Comparison of ENCODE assay signal across 7 cellular contexts in genomic region chr12:6889775-6890573, GRCh38. TPM values are rescaled to one million over a fixed set of nuclear protein-coding genes. Genes with fewer than 3 reads are reported as not detected.
DNase-seq lines count a peak whose midpoint lies in the region; ATAC-seq and TF ChIP-seq lines count a peak whose summit lies in the region.
"Not testable (repeated sequence)": the region's sequence is repeated elsewhere in the genome, so short reads cannot be mapped to it uniquely, and the experiment has no call there.

No MANE protein-coding gene starts in this region.

- peaks cover 12 to 18% of the 10 kb centered on the region in 2 experiments for H3K4me1 ChIP-seq in HCT116 (ENCODE audit: control insufficient read depth in 1 of 2, insufficient read depth in 2 of 2, low read length in 2 of 2)
- H3K4me1 ChIP-seq in hepatocyte (ENCODE audit: insufficient read depth): peaks cover 15% of the 10 kb centered on the region

- H3K9ac ChIP-seq in HCT116 (ENCODE audit: low read length): peak overlapping the region; percentile 68

- WGBS in hepatocyte (ENCODE audit: low lambda C conversion rate, missing lambda C conversion rate): 97% methylated on average over 20 of the region's 21 CpGs

- CTCF ChIA-PET in HCT116 (lab: Charles Lee): not testable (repeated sequence)
- CTCF ChIA-PET in RWPE1 (lab: Yijun Ruan, JAX): interaction anchor here (0.6 kb wide), 1 partner anchor 13 kb away, joined by 3 read pairs; no protein-coding TSS in a partner anchor

- not testable (repeated sequence) for H3K79me2 ChIP-seq in HCT116 (ENCODE audit: insufficient read depth, low read length); hepatocyte

- H3K27ac ChIP-seq in HCT116 (ENCODE audit: low read depth, low read length) (peak overlapping the region; percentile 87), RWPE1 (peak overlapping the region; percentile 45; the same call in 1 of the 2 replicates), cingulate gyrus (ENCODE audit: low read depth, low read length) (peak overlapping the region; percentile 94), hepatocyte (peak overlapping the region; percentile 94), skin epidermis (peak overlapping the region in 18 of 21 experiments; percentile 69 to 99 (median 90))

- H3K27me3 ChIP-seq in HCT116 (ENCODE audit: insufficient read depth, low read length); hepatocyte: not testable (repeated sequence)

- H3K36me3 Mint-ChIP-seq in activated T-helper 1 cell treated with anti-CD3 and anti-CD28 coated beads, Interleukin-12 subunit alpha, Interleukin-12 subunit beta, Interleukin-2, Interleukin-4 antibody, amounts not matched to agents 30 ng/mL and 10 ng/mL and 1 ng/mL, durations not matched to agents 14 hours and 24 hours and 36 hours (ENCODE audit: low read depth); natural killer cell: not testable (repeated sequence)

- H3K4me2 ChIP-seq in HCT116 (ENCODE audit: low read length): peak overlapping the region; percentile 73
- H3K4me2 ChIP-seq in hepatocyte: peak overlapping the region; percentile 75

- not testable (repeated sequence) for DNase-seq in HCT116 (ENCODE audit: low read depth, low spot score); RWPE1 (ENCODE audit: low spot score); activated T-helper 1 cell treated with anti-CD3 and anti-CD28 coated beads, Interleukin-12 subunit alpha, Interleukin-12 subunit beta, Interleukin-2, Interleukin-4 antibody, amounts not matched to agents 30 ng/mL and 10 ng/mL and 1 ng/mL, durations not matched to agents 14 hours and 24 hours and 36 hours (ENCODE audit: low spot score); hepatocyte (ENCODE audit: low spot score); natural killer cell

- H2AFZ ChIP-seq in HCT116 (ENCODE audit: low read depth, low read length, poor library complexity, severe bottlenecking): not testable (repeated sequence)
- H2AFZ ChIP-seq in hepatocyte: peak overlapping the region; percentile 80

- ATAC-seq in HCT116, natural killer cell: not testable (repeated sequence)

- H3K9me3 Mint-ChIP-seq in activated T-helper 1 cell treated with anti-CD3 and anti-CD28 coated beads, Interleukin-12 subunit alpha, Interleukin-12 subunit beta, Interleukin-2, Interleukin-4 antibody, amounts not matched to agents 30 ng/mL and 10 ng/mL and 1 ng/mL, durations not matched to agents 14 hours and 24 hours and 36 hours; natural killer cell: not testable (repeated sequence)

- H3K36me3 ChIP-seq in HCT116 (ENCODE audit: control insufficient read depth in 1 of 2, insufficient read depth in 2 of 2, low read length in 2 of 2); hepatocyte (replicated peaks; ENCODE audit: insufficient read depth, low read depth): not testable (repeated sequence)

- BruUV-seq in HCT116 (replicated peaks; lab: Mats Ljungman, UMichigan): not testable (repeated sequence)

- H3K4me3 ChIP-seq in HCT116 (replicated peaks in 1 of 2; ENCODE audit: low read depth in 1 of 2, low read length in 2 of 2) (peak overlapping the region in 1 of 2 experiments; percentile 52; a peak in 2 of 4 replicates), skin epidermis (peak overlapping the region in 1 of 7 experiments; percentile 41)
- H3K4me3 ChIP-seq in hepatocyte: not testable (repeated sequence)

- H3K27ac Mint-ChIP-seq in activated T-helper 1 cell treated with anti-CD3 and anti-CD28 coated beads, Interleukin-12 subunit alpha, Interleukin-12 subunit beta, Interleukin-2, Interleukin-4 antibody, amounts not matched to agents 30 ng/mL and 10 ng/mL and 1 ng/mL, durations not matched to agents 14 hours and 24 hours and 36 hours: peak overlapping the region; percentile 87
- H3K27ac Mint-ChIP-seq in natural killer cell: peak overlapping the region in 1 of 2 donors; percentile 95

- TF ChIP-seq CTCF in HCT116 (IDR thresholded peaks at IDR 0.05 in 2 of 3, conservative IDR thresholded peaks at IDR 0.05 in 1 of 3; ENCODE audit: borderline replicate concordance in 1 of 3, insufficient read depth in 1 of 3, low read depth in 2 of 3, low read length in 2 of 3); RWPE1 (conservative IDR thresholded peaks at IDR 0.05; ENCODE audit: low read depth); hepatocyte (IDR thresholded peaks at IDR 0.05; ENCODE audit: poor library complexity); natural killer cell (IDR thresholded peaks at IDR 0.05): not testable (repeated sequence)

- H3K4me3 Mint-ChIP-seq in activated T-helper 1 cell treated with anti-CD3 and anti-CD28 coated beads, Interleukin-12 subunit alpha, Interleukin-12 subunit beta, Interleukin-2, Interleukin-4 antibody, amounts not matched to agents 30 ng/mL and 10 ng/mL and 1 ng/mL, durations not matched to agents 14 hours and 24 hours and 36 hours: peak overlapping the region; percentile 84
- peak overlapping the region; percentile 87 for H3K4me3 Mint-ChIP-seq in natural killer cell

- RAD21 ChIA-PET in HCT116 (lab: Charles Lee; ENCODE audit: low non-redundant PET in 1 of 2, low total read pairs in 2 of 2, uncharacterized antibody in 2 of 2, unreplicated experiment in 2 of 2): not testable (repeated sequence)

- intact Hi-C loops in HCT116 (cut with micrococcal nuclease); natural killer cell (cut with micrococcal nuclease): not testable (repeated sequence)
- intact Hi-C loops in activated T-helper 1 cell treated with anti-CD3 and anti-CD28 coated beads, Interleukin-12 subunit alpha, Interleukin-12 subunit beta, Interleukin-2, Interleukin-4 antibody, amounts not matched to agents 30 ng/mL and 10 ng/mL and 1 ng/mL, durations not matched to agents 14 hours and 24 hours and 36 hours (cut with micrococcal nuclease): loop anchor here (2.0 to 5.0 kb wide), 2 partner anchors 53 to 398 kb away; partner anchors contain the start of genes MRPL51, NCAPD2 and RNU7-1

- not testable (repeated sequence) for H3K9me2 ChIP-seq in HCT116 (ENCODE audit: insufficient read depth); hepatocyte (replicated peaks; ENCODE audit: insufficient read depth)

- not testable (repeated sequence) for H3K9me3 ChIP-seq in HCT116 (ENCODE audit: control insufficient read depth in 1 of 2, insufficient read depth in 1 of 2, low read depth in 1 of 2, low read length in 2 of 2); hepatocyte (ENCODE audit: low read depth)

- POLR2A ChIA-PET in HCT116 (lab: Charles Lee); RWPE1 (lab: Yijun Ruan, JAX; ENCODE audit: low non-redundant PET): not testable (repeated sequence)

- H3K4me1 Mint-ChIP-seq in activated T-helper 1 cell treated with anti-CD3 and anti-CD28 coated beads, Interleukin-12 subunit alpha, Interleukin-12 subunit beta, Interleukin-2, Interleukin-4 antibody, amounts not matched to agents 30 ng/mL and 10 ng/mL and 1 ng/mL, durations not matched to agents 14 hours and 24 hours and 36 hours (ENCODE audit: low read depth): peaks cover 19% of the 10 kb centered on the region
- peaks cover 11 to 15% of the 10 kb centered on the region in 2 donors for H3K4me1 Mint-ChIP-seq in natural killer cell

- not testable (repeated sequence) for TF ChIP-seq RAD21 in HCT116 (IDR thresholded peaks at IDR 0.05; ENCODE audit: low read depth)

- not testable (repeated sequence) for H4K20me1 ChIP-seq in HCT116 (ENCODE audit: insufficient read depth); hepatocyte (ENCODE audit: insufficient read depth, poor library complexity, severe bottlenecking)

- TF ChIP-seq POLR2A in HCT116 (IDR thresholded peaks at IDR 0.05; ENCODE audit: borderline replicate concordance, extremely low read depth, insufficient read depth, insufficient read length): not testable (repeated sequence)

- not testable (repeated sequence) for H3K27me3 Mint-ChIP-seq in activated T-helper 1 cell treated with anti-CD3 and anti-CD28 coated beads, Interleukin-12 subunit alpha, Interleukin-12 subunit beta, Interleukin-2, Interleukin-4 antibody, amounts not matched to agents 30 ng/mL and 10 ng/mL and 1 ng/mL, durations not matched to agents 14 hours and 24 hours and 36 hours (ENCODE audit: insufficient read depth); natural killer cell (ENCODE audit: low read depth in 2 of 2)

RNA-seq across cellular contexts. Expression of gene LRRC23, which starts 14.6 kb away (rescaled TPM):
- 8.0 TPM for total RNA-seq in HCT116 (2021; ENCODE audit: unreplicated experiment)
- polyA plus RNA-seq in HCT116 (2012): 11.4 TPM in 2 replicates
- 5.3 and 5.6 TPM in 2 replicates for total RNA-seq in activated T-helper 1 cell treated with anti-CD3 and anti-CD28 coated beads, Interleukin-12 subunit alpha, Interleukin-12 subunit beta, Interleukin-2, Interleukin-4 antibody, amounts not matched to agents 30 ng/mL and 10 ng/mL and 1 ng/mL, durations not matched to agents 14 hours and 24 hours and 36 hours
- 8.2 and 9.3 TPM in 2 replicates for total RNA-seq in hepatocyte
- polyA plus RNA-seq in hepatocyte: 9.9 and 12.9 TPM in 2 replicates
- 10 to 100 TPM in 1 of 3 donors, 1 to 10 TPM in 2; 8.1 to 16.8 (median 9.8) TPM for total RNA-seq in natural killer cell

RNA-seq across cellular contexts. Expression of gene SPSB2, which starts 16.9 kb away (rescaled TPM):
- total RNA-seq in HCT116 (2021; ENCODE audit: unreplicated experiment) (10.0 TPM), hepatocyte (10.8 and 14.1 TPM in 2 replicates), natural killer cell (10 to 100 TPM in 1 of 3 donors, 1 to 10 TPM in 2; 8.1 to 19.1 (median 8.4) TPM)
- polyA plus RNA-seq in HCT116 (2012): 7.6 and 9.8 TPM in 2 replicates
- 3.4 and 4.7 TPM in 2 replicates for total RNA-seq in activated T-helper 1 cell treated with anti-CD3 and anti-CD28 coated beads, Interleukin-12 subunit alpha, Interleukin-12 subunit beta, Interleukin-2, Interleukin-4 antibody, amounts not matched to agents 30 ng/mL and 10 ng/mL and 1 ng/mL, durations not matched to agents 14 hours and 24 hours and 36 hours
- 11.0 and 13.8 TPM in 2 replicates for polyA plus RNA-seq in hepatocyte

RNA-seq across cellular contexts. Expression of gene TPI1, which starts 22.6 kb away (rescaled TPM):
- total RNA-seq in HCT116 (2021; ENCODE audit: unreplicated experiment) (1,068 TPM), hepatocyte (571 and 614 TPM in 2 replicates), natural killer cell (100 to 1,000 TPM; 167 to 196 (median 189) TPM)
- 1,589 and 1,878 TPM in 2 replicates for polyA plus RNA-seq in HCT116 (2012)
- 1,427 and 1,438 TPM in 2 replicates for total RNA-seq in activated T-helper 1 cell treated with anti-CD3 and anti-CD28 coated beads, Interleukin-12 subunit alpha, Interleukin-12 subunit beta, Interleukin-2, Interleukin-4 antibody, amounts not matched to agents 30 ng/mL and 10 ng/mL and 1 ng/mL, durations not matched to agents 14 hours and 24 hours and 36 hours
- 891 and 918 TPM in 2 replicates for polyA plus RNA-seq in hepatocyte

RNA-seq across cellular contexts. Expression of gene ENO2, which starts 24.4 kb away (rescaled TPM):
- total RNA-seq in HCT116 (2021; ENCODE audit: unreplicated experiment): 117 TPM
- 312 and 352 TPM in 2 replicates for polyA plus RNA-seq in HCT116 (2012)
- total RNA-seq in activated T-helper 1 cell treated with anti-CD3 and anti-CD28 coated beads, Interleukin-12 subunit alpha, Interleukin-12 subunit beta, Interleukin-2, Interleukin-4 antibody, amounts not matched to agents 30 ng/mL and 10 ng/mL and 1 ng/mL, durations not matched to agents 14 hours and 24 hours and 36 hours: 147 and 156 TPM in 2 replicates
- 11.1 and 11.8 TPM in 2 replicates for total RNA-seq in hepatocyte
- polyA plus RNA-seq in hepatocyte: 14.2 and 18.8 TPM in 2 replicates
- 10 to 100 TPM; 21.6 to 30.8 (median 23.1) TPM for total RNA-seq in natural killer cell

RNA-seq across cellular contexts. Expression of gene ATN1, which starts 37.8 kb away (rescaled TPM):
- total RNA-seq in HCT116 (2021; ENCODE audit: unreplicated experiment): 104 TPM
- 82.2 and 91.6 TPM in 2 replicates for polyA plus RNA-seq in HCT116 (2012)
- total RNA-seq in activated T-helper 1 cell treated with anti-CD3 and anti-CD28 coated beads, Interleukin-12 subunit alpha, Interleukin-12 subunit beta, Interleukin-2, Interleukin-4 antibody, amounts not matched to agents 30 ng/mL and 10 ng/mL and 1 ng/mL, durations not matched to agents 14 hours and 24 hours and 36 hours: 70.8 and 71.2 TPM in 2 replicates
- total RNA-seq in hepatocyte: 11.1 and 15.8 TPM in 2 replicates
- 32.7 and 43.7 TPM in 2 replicates for polyA plus RNA-seq in hepatocyte
- total RNA-seq in natural killer cell: 10 to 100 TPM; 29.3 to 34.0 (median 31.9) TPM
